Comparison of ENCODE assay signal across 1 cellular context in the genomic region with DNA sequence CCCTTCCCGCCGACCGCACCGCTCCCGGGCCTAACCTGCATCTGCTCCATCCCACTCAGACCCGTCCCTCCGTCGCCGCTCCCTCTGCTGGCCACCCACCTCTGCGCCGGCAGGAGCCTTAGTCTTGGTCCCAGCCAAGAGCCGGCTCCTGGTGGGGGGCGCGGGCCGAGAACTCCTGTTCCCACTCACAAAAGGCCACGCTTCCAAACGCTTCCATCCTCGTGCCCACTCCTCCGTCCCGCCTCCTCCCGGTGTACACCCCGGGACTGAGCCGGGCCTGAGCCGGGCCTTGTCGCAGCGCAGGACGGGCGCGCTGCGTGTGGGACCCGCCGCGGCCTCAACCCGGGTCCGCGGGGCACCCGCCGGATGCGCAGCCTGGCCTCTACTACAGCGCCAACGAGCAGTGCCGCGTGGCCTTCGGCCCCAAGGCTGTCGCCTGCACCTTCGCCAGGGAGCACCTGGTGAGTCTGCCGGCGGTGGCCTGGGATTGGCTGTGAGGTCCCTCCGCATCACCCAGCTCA.
TF ChIP-seq lines count a peak whose summit lies in the region.

No MANE protein-coding gene starts in this region.

TF ChIP-seq in GM12878, 131 proteins besides CTCF, POLR2A, EP300 and RAD21:
- TF ChIP-seq SMC3 (IDR thresholded peaks at IDR 0.05; ENCODE audit: borderline replicate concordance, low read length) (peak; percentile 12; the same call in 1 of the 2 replicates), NR2C2 (IDR thresholded peaks at IDR 0.05; ENCODE audit: borderline replicate concordance, control insufficient read depth, insufficient read length, low read depth) (no peak)
